Comparison of ENCODE assay signal across 11 cellular contexts in genomic region chr1:9646037-9646436, GRCh38.
"Had no signal": no experiment of that assay in that cellular context is flagged by ENCODE, and none has a peak within 500 bp of the region (broad histone marks: within the 10 kb centered on the region; RNA-seq: fewer than 3 reads in every experiment).

No MANE protein-coding gene starts in this region.

- H3K9me3 ChIP-seq: left ventricle myocardium inferior, pancreas had no signal

- H3K4me1 Mint-ChIP-seq: brain, neural crest cell had no signal

- H3K36me3 Mint-ChIP-seq: brain had no signal

- DNase-seq: activated CD4-positive, alpha-beta T cell treated with anti-CD3 and anti-CD28 coated beads for 36 hours; activated gamma-delta T cell; amniotic stem cell; dermis blood vessel endothelial cell; erythroblast; left ventricle myocardium inferior; pancreas; stimulated activated CD4-positive, alpha-beta T cell treated with anti-CD3 and anti-CD28 coated beads, Interleukin-4, amount 100 ng/mL, for 1 hour had no signal

- H3K4me3 Mint-ChIP-seq: activated CD4-positive, alpha-beta T cell treated with anti-CD3 and anti-CD28 coated beads for 36 hours; brain; memory B cell; neural crest cell had no signal

- ATAC-seq: activated CD4-positive, alpha-beta T cell treated with anti-CD3 and anti-CD28 coated beads for 36 hours; pancreas had no signal

- H3K27me3 Mint-ChIP-seq: activated CD4-positive, alpha-beta T cell treated with anti-CD3 and anti-CD28 coated beads for 36 hours; memory B cell had no signal

- H3K4me3 ChIP-seq: left ventricle myocardium inferior, pancreas had no signal

- H3K9me3 Mint-ChIP-seq: memory B cell, neural crest cell had no signal

- H3K27me3 ChIP-seq: pancreas had no signal

- H3K4me1 ChIP-seq: pancreas had no signal

- H3K36me3 ChIP-seq: left ventricle myocardium inferior, pancreas had no signal

- H3K27ac Mint-ChIP-seq: activated CD4-positive, alpha-beta T cell treated with anti-CD3 and anti-CD28 coated beads for 36 hours; brain; memory B cell had no signal

- H3K27ac ChIP-seq: left ventricle myocardium inferior, pancreas had no signal
